14 cellular contexts compared by ENCODE assay signal in the genomic region with DNA sequence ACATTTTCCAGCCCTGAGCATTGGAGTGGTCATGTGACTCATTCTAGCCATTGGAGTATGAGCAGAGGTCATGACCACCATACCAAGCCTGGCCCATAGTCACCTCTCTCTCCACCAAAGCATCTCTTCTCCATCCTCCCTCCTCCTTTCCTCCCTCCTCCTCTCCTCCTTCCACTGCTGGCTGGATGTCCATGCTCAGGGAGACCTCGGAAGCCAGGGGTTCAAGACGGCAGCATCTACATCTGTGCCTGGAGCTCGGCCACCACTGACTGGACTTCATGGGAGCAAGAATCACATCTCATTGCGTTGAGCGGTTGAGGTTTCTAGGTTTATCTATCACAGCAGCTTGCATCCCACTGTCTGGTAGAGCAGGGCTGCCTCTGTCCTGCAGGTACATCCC.
DNase-seq lines count a peak whose midpoint lies in the region; TF ChIP-seq lines count a peak whose summit lies in the region.
"Had no signal": no experiment of that assay in that cellular context is flagged by ENCODE, and none has a peak within 500 bp of the region (broad histone marks: within the 10 kb centered on the region; RNA-seq: fewer than 3 reads in every experiment).

No MANE protein-coding gene starts in this region.

- H3K27ac ChIP-seq in coronary artery, result no peak overlapping the region
- H3K27ac ChIP-seq: C4-2B had no signal

- peaks cover 4% of the 10 kb centered on the region for H3K9me3 Mint-ChIP-seq in activated naive CD4-positive, alpha-beta T cell treated with anti-CD3 and anti-CD28 coated beads, Interleukin-2, amount 10 ng/mL, durations not matched to agents 7 days and 5 days
- H3K9me3 Mint-ChIP-seq in osteocyte (ENCODE audit: unreplicated experiment), result peaks cover 13% of the 10 kb centered on the region

- DNase-seq in activated naive CD4-positive, alpha-beta T cell treated with anti-CD3 and anti-CD28 coated beads, Interleukin-2, amount 10 ng/mL, durations not matched to agents 7 days and 5 days, result peak; percentile 16
- DNase-seq in activated naive CD4-positive, alpha-beta T cell (lab: John Stamatoyannopoulos, UW), result no peak
- DNase-seq in coronary artery (ENCODE audit: low spot score) (peak; percentile 50), osteocyte (ENCODE audit: extremely low spot score, unreplicated experiment) (peak; percentile 65), ureter (ENCODE audit: low spot score) (peak; percentile 17), NCI-H446 treated with DMSO at 0.1 percent for 48 hours (lab: John Stamatoyannopoulos, UW) (no peak), AG20443 (ENCODE audit: low spot score) (no peak), NCI-H69 (lab: John Stamatoyannopoulos, UW) (no peak)
- DNase-seq: MG63, NCI-H1092, NCI-H146, NCI-H2081, NCI-H510A treated with DMSO at 0.1 percent for 48 hours had no signal

- TF ChIP-seq CTCF in coronary artery (IDR thresholded peaks at IDR 0.05), result no peak
- TF ChIP-seq CTCF in osteocyte (IDR thresholded peaks at IDR 0.05), result no peak

- CTCF ChIA-PET in activated naive CD4-positive, alpha-beta T cell treated with anti-CD3 and anti-CD28 coated beads, Interleukin-2, amount 10 ng/mL, durations not matched to agents 7 days and 5 days (lab: Charles Lee), result no interaction called here

- H3K4me1 Mint-ChIP-seq in activated naive CD4-positive, alpha-beta T cell treated with anti-CD3 and anti-CD28 coated beads, Interleukin-2, amount 10 ng/mL, durations not matched to agents 7 days and 5 days, result no peaks in the 10 kb centered on the region
- no peaks in the 10 kb centered on the region for H3K4me1 Mint-ChIP-seq in osteocyte (ENCODE audit: unreplicated experiment)

- H3K4me3 Mint-ChIP-seq in activated naive CD4-positive, alpha-beta T cell treated with anti-CD3 and anti-CD28 coated beads, Interleukin-2, amount 10 ng/mL, durations not matched to agents 7 days and 5 days, result no peak overlapping the region
- H3K4me3 Mint-ChIP-seq in osteocyte (ENCODE audit: unreplicated experiment), result no peak overlapping the region

- H3K36me3 Mint-ChIP-seq in activated naive CD4-positive, alpha-beta T cell treated with anti-CD3 and anti-CD28 coated beads, Interleukin-2, amount 10 ng/mL, durations not matched to agents 7 days and 5 days, result no peaks in the 10 kb centered on the region
- H3K36me3 Mint-ChIP-seq in osteocyte (ENCODE audit: unreplicated experiment), result peaks cover 3% of the 10 kb centered on the region

- no peak overlapping the region for H3K27ac Mint-ChIP-seq in activated naive CD4-positive, alpha-beta T cell treated with anti-CD3 and anti-CD28 coated beads, Interleukin-2, amount 10 ng/mL, durations not matched to agents 7 days and 5 days
- no peak overlapping the region for H3K27ac Mint-ChIP-seq in osteocyte (ENCODE audit: unreplicated experiment)

- H3K4me3 ChIP-seq in coronary artery, result no peak overlapping the region
- H3K4me3 ChIP-seq: MG63 had no signal

- H3K27me3 Mint-ChIP-seq in activated naive CD4-positive, alpha-beta T cell treated with anti-CD3 and anti-CD28 coated beads, Interleukin-2, amount 10 ng/mL, durations not matched to agents 7 days and 5 days, result peaks cover 12% of the 10 kb centered on the region
- no peaks in the 10 kb centered on the region for H3K27me3 Mint-ChIP-seq in osteocyte (ENCODE audit: unreplicated experiment)

Comparison
In these comparisons a context has a peak if more than half of its experiments do, and no peak if none do; other contexts are left out.
1. DNase-seq: peak in activated naive CD4-positive, alpha-beta T cell treated with anti-CD3 and anti-CD28 coated beads, Interleukin-2, amount 10 ng/mL, durations not matched to agents 7 days and 5 days (single experiment), coronary artery (single experiment), osteocyte (single experiment) and ureter (single experiment); none in activated naive CD4-positive, alpha-beta T cell (0 of 4), NCI-H446 treated with DMSO at 0.1 percent for 48 hours (single experiment), AG20443 (single experiment) and NCI-H69 (single experiment).